In the genomic region with DNA sequence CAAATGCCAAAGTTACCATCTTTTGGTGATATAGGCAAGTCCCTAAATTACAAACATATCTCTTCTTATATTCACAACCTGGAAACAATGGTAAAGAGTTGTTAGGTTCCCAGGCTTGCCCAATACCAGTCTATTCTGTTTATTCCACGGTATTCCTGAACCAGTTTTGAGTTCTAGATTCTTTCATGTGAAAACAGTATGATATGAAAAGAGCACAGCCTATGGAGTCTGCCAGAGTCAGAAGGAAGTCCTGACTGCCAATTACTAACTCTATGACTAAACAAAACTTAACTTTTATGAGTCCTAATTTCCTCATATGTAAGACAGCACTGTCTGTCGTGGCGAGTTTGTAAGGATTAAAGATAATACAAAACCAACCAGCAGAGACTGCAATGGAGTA, we compare ENCODE assay signal across 13 cellular contexts. TPM values are rescaled to one million over a fixed set of nuclear protein-coding genes. Genes with fewer than 3 reads are reported as not detected.
DNase-seq lines count a peak whose midpoint lies in the region; ATAC-seq and TF ChIP-seq lines count a peak whose summit lies in the region.
"Had no signal": no experiment of that assay in that cellular context is flagged by ENCODE, and none has a peak within 500 bp of the region (broad histone marks: within the 10 kb centered on the region; RNA-seq: fewer than 3 reads in every experiment).

No MANE protein-coding gene starts in this region.

- no peaks in the 10 kb centered on the region for H3K9me3 Mint-ChIP-seq in natural killer cell
- H3K9me3 Mint-ChIP-seq in natural killer cell treated with Interleukin-12 subunit alpha and Interleukin-12 subunit beta and Interleukin-15 and Interleukin-18, amount 100 ng/mL, for 72 hours, result no peaks in the 10 kb centered on the region
- no peaks in the 10 kb centered on the region for H3K9me3 Mint-ChIP-seq in T-cell

- H3K4me1 Mint-ChIP-seq in natural killer cell (peaks cover 64 to 69% of the 10 kb centered on the region in 2 donors), T-cell (peaks cover 70 to 78% (median 78%) of the 10 kb centered on the region in 3 donors)
- H3K4me1 Mint-ChIP-seq in natural killer cell treated with Interleukin-12 subunit alpha and Interleukin-12 subunit beta and Interleukin-15 and Interleukin-18, amount 100 ng/mL, for 72 hours (ENCODE audit: low read depth in 2 of 2), result peaks cover 47 to 63% of the 10 kb centered on the region in 2 donors

- TF ChIP-seq CTCF in natural killer cell (IDR thresholded peaks at IDR 0.05) (no peak), RWPE1 (conservative IDR thresholded peaks at IDR 0.05; ENCODE audit: low read depth) (no peak), fibroblast of pulmonary artery (IDR thresholded peaks at IDR 0.05; ENCODE audit: low read length, missing control alignments) (no peak)

- ATAC-seq in natural killer cell (no peak), T-cell (replicated peaks in 1 of 4) (no peak)
- ATAC-seq in natural killer cell treated with Interleukin-12 subunit alpha and Interleukin-12 subunit beta and Interleukin-15 and Interleukin-18, amount 100 ng/mL, for 72 hours, result no peak
- ATAC-seq: body of pancreas had no signal

- H3K27me3 Mint-ChIP-seq in natural killer cell (ENCODE audit: low read depth in 2 of 2), result no peaks in the 10 kb centered on the region
- no peaks in the 10 kb centered on the region for H3K27me3 Mint-ChIP-seq in natural killer cell treated with Interleukin-12 subunit alpha and Interleukin-12 subunit beta and Interleukin-15 and Interleukin-18, amount 100 ng/mL, for 72 hours
- H3K27me3 Mint-ChIP-seq in T-cell, result no peaks in the 10 kb centered on the region

- no peaks in the 10 kb centered on the region for H3K27me3 ChIP-seq in H7 (ENCODE audit: control insufficient read depth, insufficient read depth, low read length)
- H3K27me3 ChIP-seq: BE2C, body of pancreas had no signal

- intact Hi-C loops in natural killer cell (cut with micrococcal nuclease), result loop anchor here (5.0 to 10.0 kb wide), 5 partner anchors 78 to 418 kb away; a partner anchor contains a TSS

- H3K4me3 Mint-ChIP-seq in natural killer cell (peak overlapping the region; percentile 50), T-cell (peak overlapping the region in 1 of 3 donors; percentile 52)
- H3K4me3 Mint-ChIP-seq in natural killer cell treated with Interleukin-12 subunit alpha and Interleukin-12 subunit beta and Interleukin-15 and Interleukin-18, amount 100 ng/mL, for 72 hours, result no peak overlapping the region

- DNase-seq in natural killer cell (no peak), RWPE1 (ENCODE audit: low spot score) (peak; percentile 13), fibroblast of pulmonary artery (ENCODE audit: low read depth) (peak; percentile 30), HEK293T (ENCODE audit: extremely low spot score) (no peak), T-cell (no peak), H7 (no peak), H4 (ENCODE audit: low spot score) (no peak)
- DNase-seq in natural killer cell treated with Interleukin-12 subunit alpha and Interleukin-12 subunit beta and Interleukin-15 and Interleukin-18, amount 100 ng/mL, for 72 hours (ENCODE audit: low spot score), result no peak
- DNase-seq: BE2C, body of pancreas, OCI-M1, T1000 had no signal

- H3K27ac ChIP-seq in RWPE1, result peak overlapping the region; percentile 46
- H3K27ac ChIP-seq: body of pancreas, thoracic aorta had no signal

- POLR2A ChIA-PET in RWPE1 (lab: Yijun Ruan, JAX; ENCODE audit: low non-redundant PET), result no interaction called here
- POLR2A ChIA-PET in HEK293T (lab: Yijun Ruan, JAX), result no interaction called here
- POLR2A ChIA-PET in T-cell (lab: Charles Lee), result no interaction called here

- H3K4me3 ChIP-seq in fibroblast of pulmonary artery (replicated peaks; ENCODE audit: low read depth, low read length) (no peak overlapping the region), H7 (ENCODE audit: insufficient read depth, low read depth, low read length) (no peak overlapping the region)
- H3K4me3 ChIP-seq: body of pancreas, thoracic aorta had no signal

- peak overlapping the region in 1 of 2 donors; percentile 67 for H3K27ac Mint-ChIP-seq in natural killer cell
- H3K27ac Mint-ChIP-seq in natural killer cell treated with Interleukin-12 subunit alpha and Interleukin-12 subunit beta and Interleukin-15 and Interleukin-18, amount 100 ng/mL, for 72 hours, result no peak overlapping the region
- H3K27ac Mint-ChIP-seq in T-cell, result no peak overlapping the region

- H3K36me3 Mint-ChIP-seq in natural killer cell, result no peaks in the 10 kb centered on the region
- peaks cover 5% of the 10 kb centered on the region for H3K36me3 Mint-ChIP-seq in natural killer cell treated with Interleukin-12 subunit alpha and Interleukin-12 subunit beta and Interleukin-15 and Interleukin-18, amount 100 ng/mL, for 72 hours
- peaks cover 15% of the 10 kb centered on the region for H3K36me3 Mint-ChIP-seq in T-cell

- CTCF ChIA-PET in RWPE1 (lab: Yijun Ruan, JAX), result no interaction called here
- CTCF ChIA-PET in HEK293T (lab: Yijun Ruan, JAX), result no interaction called here
- CTCF ChIA-PET in T-cell (lab: Charles Lee), result no interaction called here

- no peaks in the 10 kb centered on the region for H3K36me3 ChIP-seq in H7 (replicated peaks; ENCODE audit: control insufficient read depth, insufficient read depth, low read length)
- H3K36me3 ChIP-seq: BE2C, thoracic aorta had no signal

TF ChIP-seq in HEK293T, 16 proteins besides CTCF, POLR2A, EP300 and RAD21:
- no peak for TF ChIP-seq FOXA1 (IDR thresholded peaks at IDR 0.05)
- no peak for TF ChIP-seq CTBP1 (IDR thresholded peaks at IDR 0.05; ENCODE audit: borderline replicate concordance)
- no peak for TF ChIP-seq NFRKB (IDR thresholded peaks at IDR 0.05)
- TF ChIP-seq BHLHE40 (IDR thresholded peaks at IDR 0.05; ENCODE audit: borderline replicate concordance), result no peak
- no peak for TF ChIP-seq ELF4 (IDR thresholded peaks at IDR 0.05)
- no peak for TF ChIP-seq TARDBP (IDR thresholded peaks at IDR 0.05)
- TF ChIP-seq FOXM1 (IDR thresholded peaks at IDR 0.05; ENCODE audit: borderline replicate concordance), result no peak
- TF ChIP-seq, protein P1, sequence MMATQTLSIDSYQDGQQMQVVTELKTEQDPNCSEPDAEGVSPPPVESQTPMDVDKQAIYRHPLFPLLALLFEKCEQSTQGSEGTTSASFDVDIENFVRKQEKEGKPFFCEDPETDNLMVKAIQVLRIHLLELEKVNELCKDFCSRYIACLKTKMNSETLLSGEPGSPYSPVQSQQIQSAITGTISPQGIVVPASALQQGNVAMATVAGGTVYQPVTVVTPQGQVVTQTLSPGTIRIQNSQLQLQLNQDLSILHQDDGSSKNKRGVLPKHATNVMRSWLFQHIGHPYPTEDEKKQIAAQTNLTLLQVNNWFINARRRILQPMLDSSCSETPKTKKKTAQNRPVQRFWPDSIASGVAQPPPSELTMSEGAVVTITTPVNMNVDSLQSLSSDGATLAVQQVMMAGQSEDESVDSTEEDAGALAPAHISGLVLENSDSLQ (IDR thresholded peaks at IDR 0.05), result no peak
- TF ChIP-seq HDGF (IDR thresholded peaks at IDR 0.05; ENCODE audit: borderline replicate concordance), result no peak
- no peak for TF ChIP-seq ZNF384 (IDR thresholded peaks at IDR 0.05)
- TF ChIP-seq SP1 (IDR thresholded peaks at IDR 0.05), result no peak
- TF ChIP-seq LEF1 (IDR thresholded peaks at IDR 0.05; ENCODE audit: borderline replicate concordance), result no peak
- TF ChIP-seq L3MBTL2 (conservative IDR thresholded peaks at IDR 0.05), result no peak
- no peak for TF ChIP-seq SUZ12 (IDR thresholded peaks at IDR 0.05)
- TF ChIP-seq FOXK2 (IDR thresholded peaks at IDR 0.05), result no peak
- TF ChIP-seq ARNT (IDR thresholded peaks at IDR 0.05), result no peak

RNA-seq across cellular contexts. Expression of a gene that starts 5.6 kb away (rescaled TPM):
- total RNA-seq in natural killer cell (100 to 1,000 TPM in 2 of 3 donors, 10 to 100 TPM in 1; 94.8 to 116 (median 113) TPM), T-cell (10 to 100 TPM; 51.9 to 78.8 (median 60.0) TPM)
- total RNA-seq in natural killer cell treated with Interleukin-12 subunit alpha and Interleukin-12 subunit beta and Interleukin-15 and Interleukin-18, amount 100 ng/mL, for 72 hours, result 10 to 100 TPM; 42.1 to 66.7 TPM
- 29.7 and 37.4 TPM in 2 replicates for total RNA-seq in H7 (2014; rRNA removed; shearing (Covaris generic))
- 22.3 and 28.2 TPM in 2 replicates for total RNA-seq in H4 (2014; rRNA removed; shearing (Covaris generic))

Comparison
In these comparisons a context has a peak if more than half of its experiments do, and no peak if none do; other contexts are left out.
1. DNase-seq: peak in RWPE1 (single experiment) and fibroblast of pulmonary artery (single experiment); none in natural killer cell (single experiment), natural killer cell treated with Interleukin-12 subunit alpha and Interleukin-12 subunit beta and Interleukin-15 and Interleukin-18, amount 100 ng/mL, for 72 hours (single experiment), HEK293T (single experiment), T-cell (0 of 34), H7 (single experiment) and H4 (single experiment).